In genomic region chr16:79784007-79784406, GRCh38 we compare ENCODE assay signal across 25 cellular contexts.
"Had no signal": no experiment of that assay in that cellular context is flagged by ENCODE, and none has a peak within 500 bp of the region (broad histone marks: within the 10 kb centered on the region; RNA-seq: fewer than 3 reads in every experiment).

No MANE protein-coding gene starts in this region.

- H3K4me3 ChIP-seq: breast epithelium, SK-N-MC had no signal

- DNase-seq: activated CD4-positive, alpha-beta T cell treated with anti-CD3 and anti-CD28 coated beads, Interleukin-2, amount 10 ng/mL, durations not matched to agents 24 days and 14 days; activated CD4-positive, alpha-beta T cell treated with anti-CD3 and anti-CD28 coated beads, Interleukin-2, amount 50 U/mL, for 48 hours; activated CD8-positive, alpha-beta memory T cell treated with anti-CD3 and anti-CD28 coated beads, Interleukin-2, amount 10 ng/mL, durations not matched to agents 7 days and 5 days; activated effector memory CD4-positive, alpha-beta T cell treated with Interleukin-2 at 50 U/mL for 16 hours; activated naive CD4-positive, alpha-beta T cell; activated T-cell treated with anti-CD3 and anti-CD28 coated beads, Interleukin-2, amount 50 U/mL, for 24 hours; aorta; caudate nucleus; MM.1S; NCI-H1105; NCI-H1436; NCI-H1694 treated with DMSO at 0.1 percent for 48 hours; NCI-H2029 treated with DMSO at 0.1 percent for 48 hours; NCI-H345; NCI-H510A; NCI-H526 treated with DMSO at 0.1 percent for 48 hours; NCI-H82; RPMI8226; T-helper 1 cell had no signal

- H3K9ac ChIP-seq: KMS-11 had no signal

- H3K36me3 ChIP-seq: breast epithelium had no signal

- H3K4me1 ChIP-seq: breast epithelium had no signal

- ATAC-seq: activated CD8-positive, alpha-beta memory T cell treated with anti-CD3 and anti-CD28 coated beads, Interleukin-2, amount 10 ng/mL, durations not matched to agents 7 days and 5 days; Panc1; Right ventricle myocardium inferior had no signal

- H3K9me3 ChIP-seq: breast epithelium had no signal

- H3K4me2 ChIP-seq: KMS-11 had no signal

- H3K27ac ChIP-seq: breast epithelium, KMS-11, SK-N-MC, VCaP had no signal

- H3K27me3 ChIP-seq: breast epithelium had no signal
